Comparison of ENCODE assay signal across 8 cellular contexts in the genomic region with DNA sequence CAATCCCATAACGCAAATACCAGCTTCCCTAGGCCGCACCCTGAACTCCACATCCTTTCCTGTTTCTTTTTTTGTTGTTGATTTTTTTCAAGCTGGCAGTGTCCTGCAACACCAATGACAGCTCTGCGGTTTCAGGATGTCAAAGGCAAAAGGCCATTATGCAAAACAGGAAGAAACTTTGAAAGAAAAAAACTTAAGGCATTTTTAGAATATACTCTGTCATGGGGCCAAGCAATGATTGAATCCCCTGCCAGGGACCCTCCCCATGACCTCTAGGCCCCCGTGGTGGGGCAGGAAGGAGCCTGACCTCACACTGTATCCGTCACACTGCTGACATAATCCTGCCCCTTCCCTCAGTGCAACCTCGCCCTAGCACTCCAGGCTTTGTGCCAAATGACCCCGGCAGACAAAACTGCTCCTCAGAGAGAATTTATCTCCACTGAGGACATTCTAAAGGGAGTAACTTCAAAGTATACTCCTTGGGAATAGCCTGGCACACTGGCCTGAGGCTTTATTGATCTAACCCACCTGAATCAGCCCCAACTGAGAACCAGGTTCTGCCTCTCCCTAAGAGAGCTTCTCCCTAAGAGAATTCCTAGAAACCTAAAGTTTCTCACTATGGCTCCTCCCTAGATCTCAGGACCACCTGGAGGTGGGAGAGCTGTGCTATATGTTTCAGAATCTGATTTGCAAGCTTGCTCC. TPM values are rescaled to one million over a fixed set of nuclear protein-coding genes. Genes with fewer than 3 reads are reported as not detected.
A peak's percentile ranks its signal among the peaks of the same experiment; 100 is the strongest.
DNase-seq lines count a peak whose midpoint lies in the region; ATAC-seq and TF ChIP-seq lines count a peak whose summit lies in the region.

No MANE protein-coding gene starts in this region.

- TF ChIP-seq CTCF in DND-41 (IDR thresholded peaks at IDR 0.05; ENCODE audit: borderline replicate concordance, extremely low read depth, low read length, poor library complexity, severe bottlenecking) (no peak), HFFc6 (IDR thresholded peaks at IDR 0.05) (no peak), nephron (IDR thresholded peaks at IDR 0.05; ENCODE audit: unreplicated experiment in 3 of 3) (no peak)

- H3K9me3 ChIP-seq in DND-41 (ENCODE audit: insufficient read depth, low read length, severe bottlenecking) = no peaks in the 10 kb centered on the region
- H3K9me3 ChIP-seq in SK-N-MC (ENCODE audit: low read depth, low read length) = no peaks in the 10 kb centered on the region

- H3K4me1 ChIP-seq in DND-41 (ENCODE audit: insufficient read depth, low read length) = peaks cover 22% of the 10 kb centered on the region

- H3K4me3 Mint-ChIP-seq in HFFc6 (peak overlapping the region; percentile 96), nephron (peak overlapping the region; percentile 22 to 71 (median 55))
- H3K4me3 Mint-ChIP-seq in effector memory CD8-positive, alpha-beta T cell = peak overlapping the region; percentile 95 to 98

- peak overlapping the region; percentile 92 for H3K27ac Mint-ChIP-seq in HFFc6
- peak overlapping the region; percentile 99 to 100 for H3K27ac Mint-ChIP-seq in effector memory CD8-positive, alpha-beta T cell
- H3K27ac Mint-ChIP-seq in nephron = peak overlapping the region; percentile 93 to 99 (median 99)

- peaks cover 29% of the 10 kb centered on the region; the same call in 1 of the 2 replicates for H4K20me1 ChIP-seq in DND-41 (ENCODE audit: insufficient read depth, low read length)

- peaks cover 9% of the 10 kb centered on the region; the same call in 1 of the 2 replicates for H3K36me3 Mint-ChIP-seq in HFFc6 (ENCODE audit: low read depth)
- peaks cover 70% of the 10 kb centered on the region for H3K36me3 Mint-ChIP-seq in effector memory CD8-positive, alpha-beta T cell (ENCODE audit: insufficient read depth)
- no peaks in the 10 kb centered on the region for H3K36me3 Mint-ChIP-seq in nephron (ENCODE audit: low read depth)

- H3K4me3 ChIP-seq in DND-41 (ENCODE audit: low read depth in 1 of 2, low read length in 2 of 2) (no peak overlapping the region), SK-N-MC (peak overlapping the region; percentile 56)

- H3K36me3 ChIP-seq in DND-41 (ENCODE audit: insufficient read depth, low read length) (no peaks in the 10 kb centered on the region), SK-N-MC (ENCODE audit: insufficient read depth, low read length) (no peaks in the 10 kb centered on the region)

- H3K9me3 Mint-ChIP-seq in HFFc6 (no peaks in the 10 kb centered on the region), nephron (no peaks in the 10 kb centered on the region)
- H3K9me3 Mint-ChIP-seq in effector memory CD8-positive, alpha-beta T cell = no peaks in the 10 kb centered on the region

- no peaks in the 10 kb centered on the region for H3K27me3 ChIP-seq in DND-41 (ENCODE audit: insufficient read depth, low read length, poor library complexity)

- no peak overlapping the region; the same call in 1 of the 2 replicates for H3K4me2 ChIP-seq in DND-41 (ENCODE audit: insufficient read depth, low read length)

- H2AFZ ChIP-seq in DND-41 (ENCODE audit: low read depth, low read length) = no peak overlapping the region

- H3K9ac ChIP-seq in DND-41 (ENCODE audit: low read depth, low read length) (no peak overlapping the region), SK-N-MC (ENCODE audit: insufficient read length) (peak overlapping the region; percentile 8)

- DNase-seq in DND-41 (no peak), HFFc6 (peak; percentile 14), SK-N-MC (ENCODE audit: low read depth, low spot score) (no peak), SHP77 treated with DMSO at 0.1 percent for 48 hours (lab: John Stamatoyannopoulos, UW) (no peak), D341Med (ENCODE audit: low spot score) (no peak)
- peak; percentile 44 to 52 (median 50) for DNase-seq in effector memory CD8-positive, alpha-beta T cell

- H3K27me3 Mint-ChIP-seq in HFFc6 (ENCODE audit: insufficient read depth) (no peaks in the 10 kb centered on the region; the same call in 1 of the 2 replicates), nephron (ENCODE audit: low read depth) (no peaks in the 10 kb centered on the region)
- no peaks in the 10 kb centered on the region for H3K27me3 Mint-ChIP-seq in effector memory CD8-positive, alpha-beta T cell

- ATAC-seq in DND-41 (ENCODE audit: insufficient read depth, low read depth) = peak; percentile 37; the same call in 1 of the 3 replicates
- ATAC-seq in effector memory CD8-positive, alpha-beta T cell (replicated peaks) = peak; percentile 56
- ATAC-seq in HG03139 (IDR thresholded peaks at IDR 0.05; ENCODE audit: unreplicated experiment) = no peak

- H3K27ac ChIP-seq in DND-41 (ENCODE audit: low read length) = no peak overlapping the region
- peak overlapping the region; percentile 92 for H3K27ac ChIP-seq in SK-N-MC

- peaks cover 57% of the 10 kb centered on the region for H3K79me2 ChIP-seq in DND-41 (ENCODE audit: insufficient read depth, low read length)

- H3K4me1 Mint-ChIP-seq in HFFc6 (ENCODE audit: low read depth) (peaks cover 95% of the 10 kb centered on the region), nephron (peaks cover 84% of the 10 kb centered on the region)
- H3K4me1 Mint-ChIP-seq in effector memory CD8-positive, alpha-beta T cell (ENCODE audit: low read depth in 2 of 2) = peaks cover 86 to 92% of the 10 kb centered on the region in 2 donors

RNA-seq across cellular contexts. Expression of gene B4GALT1, which starts 7.9 kb away (rescaled TPM):
- total RNA-seq in HFFc6 (2021; fragmentation: NEBNext Ultra II Directional; extraction: Animal tissue kit (Norgen Biotek cat#: 25700)) = 100 to 1,000 TPM in 4 of 6 experiments, 10 to 100 TPM in 2; 87.2 to 116 (median 106) TPM

Comparison
In these comparisons a context has a peak if more than half of its experiments do, and no peak if none do; other contexts are left out.
1. DNase-seq: peak in HFFc6 (single experiment) and effector memory CD8-positive, alpha-beta T cell (3 of 3); none in DND-41 (single experiment), SK-N-MC (single experiment), SHP77 treated with DMSO at 0.1 percent for 48 hours (single experiment) and D341Med (single experiment).
2. Peak in every context shown above with its lines, with median percentiles within 50 percentile points of each other: H3K27ac Mint-ChIP-seq and H3K4me3 Mint-ChIP-seq.